Comparison of ENCODE assay signal across 8 cellular contexts in genomic region chr22:37121887-37122591, GRCh38. TPM values are rescaled to one million over a fixed set of nuclear protein-coding genes. Genes with fewer than 3 reads are reported as not detected.
DNase-seq lines count a peak whose midpoint lies in the region; ATAC-seq and TF ChIP-seq lines count a peak whose summit lies in the region.

No MANE protein-coding gene starts in this region.

- intact Hi-C loops in stomach (cut with DNase I; ENCODE audit: low total_unique reads), result no loop called here

- TF ChIP-seq CTCF in stomach (IDR thresholded peaks at IDR 0.05), result no peak

- H3K4me3 ChIP-seq in stomach, result no peak overlapping the region

- no peaks in the 10 kb centered on the region for H3K36me3 ChIP-seq in stomach

- H3K27me3 ChIP-seq in stomach, result peaks cover 0 to 16% (median 0%) of the 10 kb centered on the region in 3 donors

- H3K27ac ChIP-seq in stomach, result peak overlapping the region in 3 of 5 donors; percentile 37 to 55 (median 54)

- no peak for TF ChIP-seq POLR2A in stomach (IDR thresholded peaks at IDR 0.05)

- DNase-seq in RPMI7951 (ENCODE audit: low read depth), result peak; percentile 49
- DNase-seq in activated naive CD4-positive, alpha-beta T cell (lab: John Stamatoyannopoulos, UW), result peak; percentile 56 to 80 (median 74)
- peak; percentile 36 to 52 for DNase-seq in lung microvascular endothelial cell (ENCODE audit: low read depth in 2 of 2)
- DNase-seq in stomach, result peak; percentile 32
- DNase-seq in GDM1 (lab: John Stamatoyannopoulos, UW), result no peak
- DNase-seq in NCI-H1048 (lab: John Stamatoyannopoulos, UW), result no peak

- ATAC-seq in GM18519 (IDR thresholded peaks at IDR 0.05; ENCODE audit: low FRiP score, unreplicated experiment), result peak; percentile 65
- peak; percentile 77 for ATAC-seq in HG02885 (IDR thresholded peaks at IDR 0.05; ENCODE audit: poor library complexity, unreplicated experiment)

- no peaks in the 10 kb centered on the region for H3K9me3 ChIP-seq in stomach

- no peak for TF ChIP-seq EP300 in stomach (IDR thresholded peaks at IDR 0.05)

- no peaks in the 10 kb centered on the region for H3K4me1 ChIP-seq in stomach

- 30 to 45% (median 30%) methylated on average over 11 to 15 of the region's 15 CpGs for WGBS in stomach, 5 donors

RNA-seq across cellular contexts. Expression of gene TMPRSS6, which starts 12.5 kb away (rescaled TPM):
- total RNA-seq in RPMI7951 (2014; rRNA removed; shearing (Covaris generic)), result not detected in 2 replicates
- total RNA-seq in lung microvascular endothelial cell (not detected in 2 replicates), stomach (1 to 10 TPM in 1 of 5 donors, not detected in 4; 1.5 TPM)
- under 1 TPM; 0.25 to 0.62 (median 0.31) TPM for polyA plus RNA-seq in stomach

RNA-seq across cellular contexts. Expression of gene IL2RB, which starts 27.7 kb away (rescaled TPM):
- total RNA-seq in RPMI7951 (2014; rRNA removed; shearing (Covaris generic)), result 0.10 TPM in 1 of 2 replicates, not detected in the other
- total RNA-seq in lung microvascular endothelial cell (not detected in 2 replicates), stomach (1 to 10 TPM in 2 of 5 donors, under 1 TPM in 1, not detected in 2; 0.73 to 5.3 (median 5.2) TPM)
- polyA plus RNA-seq in stomach, result 1 to 10 TPM in 1 of 3 donors, under 1 TPM in 2; 0.44 to 2.6 (median 0.58) TPM

Comparison
In these comparisons a context has a peak if more than half of its experiments do, and no peak if none do; other contexts are left out.
1. DNase-seq: peak in RPMI7951 (single experiment), activated naive CD4-positive, alpha-beta T cell (4 of 4), lung microvascular endothelial cell (2 of 2) and stomach (single experiment); none in GDM1 (single experiment) and NCI-H1048 (single experiment).